In the genomic region with DNA sequence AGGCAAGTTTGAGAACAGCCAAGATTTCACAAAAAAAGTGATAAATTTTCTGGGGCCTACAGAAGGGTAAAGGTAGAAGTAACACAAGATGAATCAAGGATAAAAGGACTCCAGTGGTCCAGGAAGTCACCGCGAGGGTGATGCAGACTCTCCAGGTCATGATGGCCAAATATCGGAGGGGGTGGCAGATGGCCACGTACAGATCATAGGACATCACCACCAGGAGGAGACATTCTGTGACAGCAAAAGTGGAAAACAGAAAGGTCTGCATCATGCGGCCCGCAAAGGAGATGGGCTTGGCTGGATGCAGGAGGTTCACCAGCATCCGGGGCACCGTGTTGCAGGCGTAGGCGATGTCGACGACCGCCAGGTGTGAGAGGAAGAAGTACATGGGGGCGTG, we compare ENCODE assay signal across 5 cellular contexts. TPM values are rescaled to one million over a fixed set of nuclear protein-coding genes. Genes with fewer than 3 reads are reported as not detected.
"Had no signal": no experiment of that assay in that cellular context is flagged by ENCODE, and none has a peak within 500 bp of the region (broad histone marks: within the 10 kb centered on the region; RNA-seq: fewer than 3 reads in every experiment).

No MANE protein-coding gene starts in this region.

RNA-seq across cellular contexts. Expression of gene OR2A7, which starts 5.5 kb away (rescaled TPM):
- total RNA-seq: GM23248, H4, IMR-90 had no signal
- polyA plus RNA-seq: IMR-90 had no signal

RNA-seq across cellular contexts. Expression of gene CTAGE8, which starts 10.0 kb away (rescaled TPM):
- total RNA-seq: GM23248, H7, HT-29, IMR-90 had no signal
- polyA plus RNA-seq: GM23248, IMR-90 had no signal

RNA-seq across cellular contexts. Expression of gene OR2A42, which starts 19.7 kb away (rescaled TPM):
- total RNA-seq: H4, H7, HT-29, IMR-90 had no signal
- polyA plus RNA-seq: IMR-90 had no signal

RNA-seq across cellular contexts. Expression of gene OR2A1, which starts 53.2 kb away (rescaled TPM):
- total RNA-seq: H4, H7, HT-29, IMR-90 had no signal
- polyA plus RNA-seq: IMR-90 had no signal
